1 cellular context compared by ENCODE assay signal in genomic region chr3:23820888-23821287, GRCh38.
TF ChIP-seq lines count a peak whose summit lies in the region.

No MANE protein-coding gene starts in this region.

TF ChIP-seq in HEK293, 187 proteins besides CTCF, POLR2A, EP300 and RAD21:
- TF ChIP-seq ZNF26 (tag by site-specific recombination; IDR thresholded peaks at IDR 0.05), result peak; percentile 83
- no peak for TF ChIP-seq ZNF513 (tag by site-specific recombination; IDR thresholded peaks at IDR 0.05)
